Comparison of ENCODE assay signal across 8 cellular contexts in the genomic region with DNA sequence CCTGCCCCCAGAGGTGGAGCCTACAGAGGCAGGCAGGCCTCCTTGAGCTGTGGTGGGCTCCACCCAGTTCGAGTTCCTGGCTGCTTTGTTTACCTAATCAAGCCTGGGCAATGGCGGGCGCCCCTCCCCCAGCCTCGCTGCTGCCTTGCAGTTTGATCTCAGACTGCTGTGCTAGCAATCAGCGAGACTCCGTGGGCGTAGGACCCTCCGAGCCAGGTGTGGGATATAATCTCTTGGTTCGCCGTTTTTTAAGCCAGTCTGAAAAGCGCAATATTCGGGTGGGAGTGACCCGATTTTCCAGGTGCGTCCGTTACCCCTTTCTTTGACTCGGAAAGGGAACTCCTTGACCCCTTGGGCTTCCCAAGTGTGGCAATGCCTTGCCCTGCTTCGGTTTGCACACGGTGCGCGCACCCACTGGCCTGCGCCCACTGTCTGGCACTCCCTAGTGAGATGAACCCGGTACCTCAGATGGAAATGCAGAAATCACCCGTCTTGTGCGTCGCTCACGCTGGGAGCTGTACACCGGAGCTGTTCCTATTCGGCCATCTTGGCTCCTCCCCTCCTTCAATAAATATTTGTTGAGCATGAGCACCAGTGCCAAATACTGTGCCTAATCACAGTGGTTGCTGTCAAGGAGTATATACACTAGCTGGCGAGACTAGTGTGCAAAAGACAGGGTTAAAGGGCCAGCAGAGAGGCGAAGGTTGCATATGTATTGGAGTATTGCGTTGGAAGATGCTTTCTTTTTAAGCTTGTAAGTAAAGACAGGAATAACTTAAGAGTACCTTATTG. TPM values are rescaled to one million over a fixed set of nuclear protein-coding genes. Genes with fewer than 3 reads are reported as not detected.
DNase-seq lines count a peak whose midpoint lies in the region; TF ChIP-seq lines count a peak whose summit lies in the region.
"Not testable (repeated sequence)": the region's sequence is repeated elsewhere in the genome, so short reads cannot be mapped to it uniquely, and the experiment has no call there.

No MANE protein-coding gene starts in this region.

- not testable (repeated sequence) for H2BK15ac ChIP-seq in H9 (ENCODE audit: low read depth, low read length)

- H2BK20ac ChIP-seq in H9 (ENCODE audit: low read depth, low read length, poor library complexity, severe bottlenecking): not testable (repeated sequence)

- H3K4me3 Mint-ChIP-seq in CD4-positive, alpha-beta memory T cell: peak overlapping the region in 5 of 8 donors; percentile 38 to 54 (median 40)
- H3K4me3 Mint-ChIP-seq in H9 (peak overlapping the region; percentile 79 to 80), mesothelial cell of epicardium (peak overlapping the region; percentile 59)
- H3K4me3 Mint-ChIP-seq in activated naive CD4-positive, alpha-beta T cell treated with anti-CD3 and anti-CD28 coated beads, Interleukin-2, amount 10 ng/mL, durations not matched to agents 7 days and 5 days: not testable (repeated sequence)

- H4K20me1 ChIP-seq in H9 (ENCODE audit: control insufficient read depth, insufficient read depth, insufficient read length): not testable (repeated sequence)

- peak overlapping the region; percentile 53 for H3K9ac ChIP-seq in H9 (ENCODE audit: extremely low read depth, insufficient read length, low read length)
- not testable (repeated sequence) for H3K9ac ChIP-seq in NT2/D1 (ENCODE audit: insufficient read length, low read depth); trophoblast cell (ENCODE audit: low read length)

- not testable (repeated sequence) for H3K23me2 ChIP-seq in H9 (ENCODE audit: insufficient read length, low read depth, low read length, poor library complexity, severe bottlenecking)

- not testable (repeated sequence) for H2BK12ac ChIP-seq in H9 (ENCODE audit: insufficient read length, low read depth, low read length); trophoblast cell (ENCODE audit: low read length)

- not testable (repeated sequence) for H3T11ph ChIP-seq in H9 (ENCODE audit: low read length)

- H2BK5ac ChIP-seq in H9 (ENCODE audit: insufficient read length, low read length); trophoblast cell (ENCODE audit: low read depth, low read length, poor library complexity): not testable (repeated sequence)

- not testable (repeated sequence) for TF ChIP-seq CTCF in H9 (conservative IDR thresholded peaks at IDR 0.05); mesothelial cell of epicardium (IDR thresholded peaks at IDR 0.05; ENCODE audit: unreplicated experiment)

- intact Hi-C loops in CD4-positive, alpha-beta memory T cell (cut with micrococcal nuclease): not testable (repeated sequence)

- H3K4me3 ChIP-seq in CD4-positive, alpha-beta memory T cell (ENCODE audit: low read length in 2 of 2); ectodermal cell (ENCODE audit: insufficient read depth, low read depth, low read length): not testable (repeated sequence)
- H3K4me3 ChIP-seq in NT2/D1 (ENCODE audit: insufficient read length, low read depth): peak overlapping the region; percentile 40
- peak overlapping the region; percentile 32; the same call in 1 of the 2 replicates for H3K4me3 ChIP-seq in iPS DF 6.9 (ENCODE audit: low read length)
- peak overlapping the region; percentile 51 for H3K4me3 ChIP-seq in trophoblast cell (ENCODE audit: low read depth, low read length)

- not testable (repeated sequence) for H3K9me3 Mint-ChIP-seq in CD4-positive, alpha-beta memory T cell; H9; activated naive CD4-positive, alpha-beta T cell treated with anti-CD3 and anti-CD28 coated beads, Interleukin-2, amount 10 ng/mL, durations not matched to agents 7 days and 5 days; mesothelial cell of epicardium

- H3K9me3 ChIP-seq in CD4-positive, alpha-beta memory T cell (ENCODE audit: control insufficient read depth in 1 of 2, low read length in 2 of 2); H9 (ENCODE audit: control insufficient read depth, low read depth, low read length); NT2/D1 (ENCODE audit: insufficient read depth, low read length); ectodermal cell (ENCODE audit: control insufficient read depth, low read length); iPS DF 6.9 (ENCODE audit: control insufficient read depth, insufficient read depth, low read length); trophoblast cell (ENCODE audit: insufficient read depth, low read depth, low read length): not testable (repeated sequence)

- WGBS in H9 (ENCODE audit: extremely low coverage, insufficient read length, low lambda C conversion rate): no CpG with 5 or more reads among the region's 31 CpGs
- 46 to 51% methylated on average over 31 of the region's 31 CpGs for WGBS in ectodermal cell, 2 experiments
- no CpG with 5 or more reads among the region's 31 CpGs for WGBS in iPS DF 6.9 (ENCODE audit: insufficient coverage, insufficient read length)
- WGBS in trophoblast cell (ENCODE audit: extremely low coverage, insufficient coverage, insufficient read length): no CpG with 5 or more reads among the region's 31 CpGs

- H3K36me3 Mint-ChIP-seq in CD4-positive, alpha-beta memory T cell: peaks cover 32 to 46% of the 10 kb centered on the region in 2 donors
- H3K36me3 Mint-ChIP-seq in H9 (ENCODE audit: insufficient read depth in 1 of 3, low read depth in 3 of 3) (peaks cover 6 to 31% (median 30%) of the 10 kb centered on the region in 3 experiments), mesothelial cell of epicardium (peaks cover 32% of the 10 kb centered on the region)
- peaks cover 45% of the 10 kb centered on the region for H3K36me3 Mint-ChIP-seq in activated naive CD4-positive, alpha-beta T cell treated with anti-CD3 and anti-CD28 coated beads, Interleukin-2, amount 10 ng/mL, durations not matched to agents 7 days and 5 days

- not testable (repeated sequence) for H2AFZ ChIP-seq in H9 (ENCODE audit: low read length)
- peak overlapping the region; percentile 62 for H2AFZ ChIP-seq in trophoblast cell (ENCODE audit: insufficient read depth, low read length, poor library complexity)

- H4K91ac ChIP-seq in H9 (ENCODE audit: insufficient read length, low read depth, low read length): not testable (repeated sequence)
- peak overlapping the region; percentile 70 for H4K91ac ChIP-seq in trophoblast cell (ENCODE audit: low read depth, low read length)

- H4K5ac ChIP-seq in H9 (ENCODE audit: insufficient read length, low read depth, low read length): peak overlapping the region; percentile 57

- POLR2A ChIA-PET in CD4-positive, alpha-beta memory T cell (lab: Charles Lee; ENCODE audit: partially characterized antibody): interaction anchor here (1.1 kb wide), 1 partner anchor 11 kb away, joined by 4 read pairs; no protein-coding TSS in a partner anchor

- peak in 2 of 5 donors; percentile 6 to 33 for DNase-seq in CD4-positive, alpha-beta memory T cell
- DNase-seq in H9; NT2/D1 (ENCODE audit: low read depth, low spot score); iPS DF 6.9 (ENCODE audit: low read depth, low spot score); mesothelial cell of epicardium (ENCODE audit: low spot score in 2 of 2, unreplicated experiment in 2 of 2): not testable (repeated sequence)
- peak; percentile 37 for DNase-seq in activated naive CD4-positive, alpha-beta T cell treated with anti-CD3 and anti-CD28 coated beads, Interleukin-2, amount 10 ng/mL, durations not matched to agents 7 days and 5 days
- peak in 1 of 2 donors; percentile 4 for DNase-seq in trophoblast cell

- not testable (repeated sequence) for H3K4ac ChIP-seq in H9 (ENCODE audit: low read depth, low read length)
- peak overlapping the region; percentile 34 for H3K4ac ChIP-seq in trophoblast cell (ENCODE audit: low read depth, low read length)

- H3K27ac Mint-ChIP-seq in CD4-positive, alpha-beta memory T cell: peak overlapping the region in 5 of 7 donors; percentile 6 to 64 (median 47)
- peak overlapping the region; percentile 78 to 99 (median 98) for H3K27ac Mint-ChIP-seq in H9
- H3K27ac Mint-ChIP-seq in activated naive CD4-positive, alpha-beta T cell treated with anti-CD3 and anti-CD28 coated beads, Interleukin-2, amount 10 ng/mL, durations not matched to agents 7 days and 5 days: peak overlapping the region; percentile 19
- not testable (repeated sequence) for H3K27ac Mint-ChIP-seq in mesothelial cell of epicardium

- not testable (repeated sequence) for H3K79me2 ChIP-seq in H9 (ENCODE audit: insufficient read depth, low read length); trophoblast cell (ENCODE audit: control insufficient read depth, insufficient read depth, low read length, poor library complexity)

- H3K4me2 ChIP-seq in H9 (ENCODE audit: insufficient read depth, insufficient read length, low read length) (peak overlapping the region; percentile 35), trophoblast cell (ENCODE audit: low read length) (peak overlapping the region; percentile 51)

- peaks cover 15 to 27% (median 19%) of the 10 kb centered on the region in 4 donors for H3K4me1 Mint-ChIP-seq in CD4-positive, alpha-beta memory T cell
- not testable (repeated sequence) for H3K4me1 Mint-ChIP-seq in H9, mesothelial cell of epicardium
- H3K4me1 Mint-ChIP-seq in activated naive CD4-positive, alpha-beta T cell treated with anti-CD3 and anti-CD28 coated beads, Interleukin-2, amount 10 ng/mL, durations not matched to agents 7 days and 5 days: peaks cover 26% of the 10 kb centered on the region

- H2BK120ac ChIP-seq in H9 (ENCODE audit: low read depth, low read length, poor library complexity, severe bottlenecking); trophoblast cell (ENCODE audit: insufficient read depth, low read length, poor library complexity): not testable (repeated sequence)

- peaks cover 16% of the 10 kb centered on the region for H3K4me1 ChIP-seq in CD4-positive, alpha-beta memory T cell (ENCODE audit: insufficient read depth, low read length)
- not testable (repeated sequence) for H3K4me1 ChIP-seq in H9 (ENCODE audit: insufficient read depth, low read length); NT2/D1 (ENCODE audit: insufficient read depth, insufficient read length); ectodermal cell (ENCODE audit: control insufficient read depth, insufficient read depth, low read length); iPS DF 6.9 (ENCODE audit: control insufficient read depth, insufficient read depth, low read length); trophoblast cell (ENCODE audit: control insufficient read depth in 1 of 2, insufficient read depth in 2 of 2, low read length in 2 of 2)

- not testable (repeated sequence) for H3K27me3 Mint-ChIP-seq in CD4-positive, alpha-beta memory T cell; H9 (ENCODE audit: low read depth); activated naive CD4-positive, alpha-beta T cell treated with anti-CD3 and anti-CD28 coated beads, Interleukin-2, amount 10 ng/mL, durations not matched to agents 7 days and 5 days; mesothelial cell of epicardium (ENCODE audit: low read depth)

- H3K79me1 ChIP-seq in H9 (ENCODE audit: insufficient read depth, low read depth, low read length, poor library complexity, severe bottlenecking); trophoblast cell (ENCODE audit: low read length): not testable (repeated sequence)

- not testable (repeated sequence) for H2AK5ac ChIP-seq in H9 (ENCODE audit: insufficient read length, low read length); trophoblast cell (ENCODE audit: low read length)

- not testable (repeated sequence) for H4K8ac ChIP-seq in H9 (replicated peaks; ENCODE audit: insufficient read length, low read depth, low read length)
- peak overlapping the region; percentile 66 for H4K8ac ChIP-seq in trophoblast cell (ENCODE audit: low read depth, low read length)

- H3K36me3 ChIP-seq in CD4-positive, alpha-beta memory T cell (ENCODE audit: insufficient read depth, low read length): peaks cover 19% of the 10 kb centered on the region
- peaks cover 28% of the 10 kb centered on the region for H3K36me3 ChIP-seq in NT2/D1 (ENCODE audit: insufficient read depth, insufficient read length, low read length)
- not testable (repeated sequence) for H3K36me3 ChIP-seq in ectodermal cell (ENCODE audit: control insufficient read depth, insufficient read depth, low read length); iPS DF 6.9 (ENCODE audit: control insufficient read depth, insufficient read depth, low read length); trophoblast cell (ENCODE audit: control insufficient read depth in 1 of 2, insufficient read depth in 2 of 2, low read length in 2 of 2)

- H3K14ac ChIP-seq in H9 (ENCODE audit: insufficient read depth, low read length): peak overlapping the region; percentile 74; the same call in 1 of the 2 replicates
- H3K14ac ChIP-seq in trophoblast cell (ENCODE audit: low read length): peak overlapping the region; percentile 73

- not testable (repeated sequence) for H3K56ac ChIP-seq in H9 (ENCODE audit: insufficient read length, low read depth, low read length)

- peak overlapping the region; percentile 52 for H3K18ac ChIP-seq in H9 (ENCODE audit: insufficient read length, low read depth, low read length)
- H3K18ac ChIP-seq in trophoblast cell (ENCODE audit: low read length): peak overlapping the region; percentile 87

- H3K27ac ChIP-seq in CD4-positive, alpha-beta memory T cell (ENCODE audit: low read depth, low read length); H9 (ENCODE audit: insufficient read length, low read depth, low read length); iPS DF 6.9 (ENCODE audit: low read length); trophoblast cell (ENCODE audit: low read depth, low read length): not testable (repeated sequence)
- H3K27ac ChIP-seq in ectodermal cell (ENCODE audit: insufficient read depth, low read depth, low read length, poor library complexity, severe bottlenecking): peak overlapping the region; percentile 3

- not testable (repeated sequence) for H3K23ac ChIP-seq in H9 (ENCODE audit: insufficient read length, low read depth, low read length); trophoblast cell (ENCODE audit: low read length)

- H4K12ac ChIP-seq in trophoblast cell (ENCODE audit: low read depth, low read length): peak overlapping the region; percentile 74

- H3K27me3 ChIP-seq in CD4-positive, alpha-beta memory T cell (ENCODE audit: insufficient read depth, low read length); H9 (ENCODE audit: insufficient read depth, low read length); NT2/D1 (ENCODE audit: insufficient read depth, insufficient read length); ectodermal cell (ENCODE audit: control insufficient read depth, insufficient read depth, low read length, poor library complexity, severe bottlenecking); iPS DF 6.9 (ENCODE audit: control insufficient read depth, insufficient read depth, low read length); trophoblast cell (ENCODE audit: insufficient read depth, low read length): not testable (repeated sequence)

- CTCF ChIA-PET in CD4-positive, alpha-beta memory T cell (lab: Charles Lee; ENCODE audit: partially characterized antibody): interaction anchor here (0.7 to 2.4 kb wide), 9 partner anchors 8 to 124 kb away, joined by 3 to 18 read pairs (median 5); no protein-coding TSS in a partner anchor
- CTCF ChIA-PET in activated naive CD4-positive, alpha-beta T cell treated with anti-CD3 and anti-CD28 coated beads, Interleukin-2, amount 10 ng/mL, durations not matched to agents 7 days and 5 days (lab: Charles Lee): interaction anchor here (0.7 to 1.1 kb wide), 4 partner anchors 10 to 238 kb away, joined by 3 to 6 read pairs (median 3); no protein-coding TSS in a partner anchor

RNA-seq across cellular contexts. Expression of gene BIRC2, which starts 27.8 kb away (rescaled TPM):
- total RNA-seq in CD4-positive, alpha-beta memory T cell: 10 to 100 TPM; 60.9 to 61.2 TPM
- 10 to 100 TPM; 28.8 to 33.4 TPM for polyA plus RNA-seq in CD4-positive, alpha-beta memory T cell
- total RNA-seq in H9 (2021): 28.2 and 29.1 TPM in 2 replicates
- 43.5 TPM for polyA plus RNA-seq in ectodermal cell (2013, experiment 1 of 4)
- polyA plus RNA-seq in ectodermal cell (2013, experiment 2 of 4): 45.1 TPM
- 38.2 TPM for polyA plus RNA-seq in ectodermal cell (2013, experiment 3 of 4)
- 48.6 TPM for polyA plus RNA-seq in ectodermal cell (2013, experiment 4 of 4)
- total RNA-seq in mesothelial cell of epicardium: 39.8 to 42.8 TPM (median 42.7 TPM) in 3 replicates
- 38.6 and 39.2 TPM in 2 replicates for polyA plus RNA-seq in trophoblast cell (2013)

RNA-seq across cellular contexts. Expression of gene BIRC3, which starts 57.5 kb away (rescaled TPM):
- total RNA-seq in CD4-positive, alpha-beta memory T cell: 100 to 1,000 TPM; 197 to 198 TPM
- polyA plus RNA-seq in CD4-positive, alpha-beta memory T cell: 10 to 100 TPM; 82.5 to 86.3 TPM
- 0.04 and 0.18 TPM in 2 replicates for total RNA-seq in H9 (2021)
- 0.39 TPM for polyA plus RNA-seq in ectodermal cell (2013, experiment 1 of 4)
- 0.43 TPM for polyA plus RNA-seq in ectodermal cell (2013, experiment 2 of 4)
- 0.11 TPM for polyA plus RNA-seq in ectodermal cell (2013, experiment 3 of 4)
- 0.28 TPM for polyA plus RNA-seq in ectodermal cell (2013, experiment 4 of 4)
- total RNA-seq in mesothelial cell of epicardium: 1.4 to 2.2 TPM (median 1.8 TPM) in 3 replicates
- polyA plus RNA-seq in trophoblast cell (2013): 0.21 and 0.23 TPM in 2 replicates

Comparison
In these comparisons a context has a peak if more than half of its experiments do, and no peak if none do; other contexts are left out.
1. RNA of gene BIRC3, which starts 57.5 kb away (total RNA-seq): 197 to 198 TPM in CD4-positive, alpha-beta memory T cell; 1.4 to 2.2 TPM in mesothelial cell of epicardium and 0.04 to 0.18 TPM in H9; every median in the first group is over 10 times any median in the second.